Comparison of ENCODE assay signal across 18 cellular contexts in genomic region chr17:32155896-32156295, GRCh38. TPM values are rescaled to one million over a fixed set of nuclear protein-coding genes. Genes with fewer than 3 reads are reported as not detected.
DNase-seq lines count a peak whose midpoint lies in the region; ATAC-seq and TF ChIP-seq lines count a peak whose summit lies in the region.
"Had no signal": no experiment of that assay in that cellular context is flagged by ENCODE, and none has a peak within 500 bp of the region (broad histone marks: within the 10 kb centered on the region; RNA-seq: fewer than 3 reads in every experiment).

No MANE protein-coding gene starts in this region.

- 88 to 93% methylated on average over 3 of the region's 3 CpGs for WGBS in heart right ventricle, 2 donors

- no peaks in the 10 kb centered on the region for H3K9me3 Mint-ChIP-seq in stimulated activated effector memory CD8-positive, alpha-beta T cell treated with anti-CD3 and anti-CD28 coated beads, Interleukin-12 subunit alpha, Interleukin-12 subunit beta, amount 100 ng/mL, for 72 hours
- H3K9me3 Mint-ChIP-seq: CD4-positive, alpha-beta memory T cell; GM23338 had no signal

- DNase-seq in left ventricle myocardium inferior (no peak), heart right ventricle (no peak), fibroblast of peridontal ligament (ENCODE audit: extremely low read depth) (peak; percentile 22), NCI-H526 treated with DMSO at 0.1 percent for 48 hours (lab: John Stamatoyannopoulos, UW) (no peak)
- no peak for DNase-seq in stimulated activated effector memory CD8-positive, alpha-beta T cell treated with anti-CD3 and anti-CD28 coated beads, Interleukin-12 subunit alpha, Interleukin-12 subunit beta, amount 100 ng/mL, for 72 hours (ENCODE audit: low spot score in 2 of 2)
- DNase-seq: 8988T; ACHN; C1 segment of cervical spinal cord; CD4-positive, alpha-beta memory T cell; COR-L47; GF-D8; H7; IMR-90; KBM-7 had no signal

- H3K4me1 ChIP-seq in left ventricle myocardium inferior (peaks cover 72% of the 10 kb centered on the region), heart right ventricle (peaks cover 4 to 45% (median 27%) of the 10 kb centered on the region in 9 donors)

- H3K27ac ChIP-seq in left ventricle myocardium inferior (replicated peaks) (peak overlapping the region; percentile 21), heart right ventricle (no peak overlapping the region)

- H3K4me1 Mint-ChIP-seq in stimulated activated effector memory CD8-positive, alpha-beta T cell treated with anti-CD3 and anti-CD28 coated beads, Interleukin-12 subunit alpha, Interleukin-12 subunit beta, amount 100 ng/mL, for 72 hours = peaks cover 16% of the 10 kb centered on the region

- intact Hi-C loops in left ventricle myocardium inferior (cut with micrococcal nuclease) = no loop called here
- intact Hi-C loops in heart right ventricle (cut with DNase I) = no loop called here

- H3K4me3 ChIP-seq in left ventricle myocardium inferior (no peak overlapping the region), heart right ventricle (no peak overlapping the region)
- H3K4me3 ChIP-seq: GM23338 had no signal

- H3K9me3 ChIP-seq in left ventricle myocardium inferior (replicated peaks) (no peaks in the 10 kb centered on the region), heart right ventricle (no peaks in the 10 kb centered on the region)

- H3K36me3 ChIP-seq in left ventricle myocardium inferior (peaks cover 36% of the 10 kb centered on the region), heart right ventricle (peaks cover 0 to 66% (median 12%) of the 10 kb centered on the region in 9 donors)

- no peak overlapping the region for H3K4me3 Mint-ChIP-seq in stimulated activated effector memory CD8-positive, alpha-beta T cell treated with anti-CD3 and anti-CD28 coated beads, Interleukin-12 subunit alpha, Interleukin-12 subunit beta, amount 100 ng/mL, for 72 hours
- H3K4me3 Mint-ChIP-seq: B cell; CD4-positive, alpha-beta memory T cell; GM23338 had no signal

- ATAC-seq in heart right ventricle (no peak), GM19035 (IDR thresholded peaks at IDR 0.05; ENCODE audit: unreplicated experiment) (no peak), GM19452 (IDR thresholded peaks at IDR 0.05; ENCODE audit: unreplicated experiment) (no peak)
- no peak for ATAC-seq in stimulated activated effector memory CD8-positive, alpha-beta T cell treated with anti-CD3 and anti-CD28 coated beads, Interleukin-12 subunit alpha, Interleukin-12 subunit beta, amount 100 ng/mL, for 72 hours
- ATAC-seq: GM23338 had no signal

- H3K27ac Mint-ChIP-seq in stimulated activated effector memory CD8-positive, alpha-beta T cell treated with anti-CD3 and anti-CD28 coated beads, Interleukin-12 subunit alpha, Interleukin-12 subunit beta, amount 100 ng/mL, for 72 hours = peak overlapping the region; percentile 29
- H3K27ac Mint-ChIP-seq: B cell; CD4-positive, alpha-beta memory T cell; GM23338 had no signal

- peaks cover 46% of the 10 kb centered on the region for H3K36me3 Mint-ChIP-seq in stimulated activated effector memory CD8-positive, alpha-beta T cell treated with anti-CD3 and anti-CD28 coated beads, Interleukin-12 subunit alpha, Interleukin-12 subunit beta, amount 100 ng/mL, for 72 hours

- no peaks in the 10 kb centered on the region for H3K27me3 ChIP-seq in left ventricle myocardium inferior (ENCODE audit: low read depth)
- H3K27me3 ChIP-seq in heart right ventricle = no peaks in the 10 kb centered on the region

- no peak for TF ChIP-seq CTCF in left ventricle myocardium inferior (IDR thresholded peaks at IDR 0.05; ENCODE audit: borderline replicate concordance)
- TF ChIP-seq CTCF in heart right ventricle (IDR thresholded peaks at IDR 0.05) = no peak

RNA-seq across cellular contexts. Expression of gene RHOT1, which starts 13.6 kb away (rescaled TPM):
- 56.9 TPM for total RNA-seq in left ventricle myocardium inferior
- total RNA-seq in heart right ventricle = 10 to 100 TPM; 45.2 to 72.2 (median 48.5) TPM
- 10 to 100 TPM; 32.5 to 76.6 TPM for polyA plus RNA-seq in heart right ventricle
